Comparison of ENCODE assay signal across 1 cellular context in genomic region chr1:30763654-30764248, GRCh38.
TF ChIP-seq lines count a peak whose summit lies in the region.

No MANE protein-coding gene starts in this region.

TF ChIP-seq in H1, 55 proteins besides CTCF, POLR2A, EP300 and RAD21 (continued from another document):
- TF ChIP-seq SUZ12 (IDR thresholded peaks at IDR 0.05; ENCODE audit: low read length) = no peak
- TF ChIP-seq ASH2L (IDR thresholded peaks at IDR 0.05; ENCODE audit: low read length) = no peak
- no peak for TF ChIP-seq CEBPB (IDR thresholded peaks at IDR 0.05; ENCODE audit: low read depth, low read length)
- no peak for TF ChIP-seq CBX5 (IDR thresholded peaks at IDR 0.05; ENCODE audit: low read depth, low read length)
- TF ChIP-seq MAFK (IDR thresholded peaks at IDR 0.05; ENCODE audit: low read depth, low read length) = no peak
- no peak for TF ChIP-seq BCL11A (IDR thresholded peaks at IDR 0.05; ENCODE audit: low read depth in 2 of 2, low read length in 2 of 2)
